ENCODE assay signal across 17 cellular contexts in genomic region chr7:141573511-141573910, GRCh38. TPM values are rescaled to one million over a fixed set of nuclear protein-coding genes. Genes with fewer than 3 reads are reported as not detected.
A peak's percentile ranks its signal among the peaks of the same experiment; 100 is the strongest.
DNase-seq lines count a peak whose midpoint lies in the region; ATAC-seq and TF ChIP-seq lines count a peak whose summit lies in the region.
"Had no signal": no experiment of that assay in that cellular context is flagged by ENCODE, and none has a peak within 500 bp of the region (broad histone marks: within the 10 kb centered on the region; RNA-seq: fewer than 3 reads in every experiment).

No MANE protein-coding gene starts in this region.

- no peak for TF ChIP-seq CTCF in heart left ventricle (IDR thresholded peaks at IDR 0.05)
- no peak for TF ChIP-seq CTCF in gastrocnemius medialis (IDR thresholded peaks at IDR 0.05 in 4 of 5, conservative IDR thresholded peaks at IDR 0.05 in 1 of 5)

- in situ Hi-C loops in gastrocnemius medialis (cut with MboI; ENCODE audit: low sequenced_read_pairs in 4 of 4), result no loop called here

- 57 to 77% (median 69%) methylated on average over 6 of the region's 6 CpGs for whole genome bisulfite sequencing in heart left ventricle, 4 donors

- no peak overlapping the region for H3K4me3 ChIP-seq in heart left ventricle
- H3K4me3 ChIP-seq in gastrocnemius medialis, result no peak overlapping the region
- H3K4me3 ChIP-seq: A549, BLaER1, GM23338 had no signal

- H3K9me3 ChIP-seq in heart left ventricle (peaks cover 0 to 21% (median 2%) of the 10 kb centered on the region in 12 donors), gastrocnemius medialis (no peaks in the 10 kb centered on the region)

- H3K4me1 ChIP-seq in heart left ventricle, result peaks cover 0 to 18% (median 0%) of the 10 kb centered on the region in 12 donors
- H3K4me1 ChIP-seq in gastrocnemius medialis, result peaks cover 24 to 25% of the 10 kb centered on the region in 2 donors
- H3K4me1 ChIP-seq: A549, BLaER1 had no signal

- H3K36me3 ChIP-seq in heart left ventricle (peaks cover 0 to 20% (median 4%) of the 10 kb centered on the region in 9 donors), gastrocnemius medialis (no peaks in the 10 kb centered on the region)

- peak overlapping the region in 1 of 12 donors; percentile 28 for H3K27ac ChIP-seq in heart left ventricle
- H3K27ac ChIP-seq in gastrocnemius medialis, result peak overlapping the region; percentile 28 to 70 (median 59)
- H3K27ac ChIP-seq: 22Rv1, A549, BLaER1 had no signal

- intact Hi-C loops in Right ventricle myocardium inferior (cut with DNase I) (no loop called here), cardiac septum (cut with DNase I) (no loop called here), heart left ventricle (cut with DNase I) (no loop called here), left ventricle myocardium superior (cut with micrococcal nuclease) (no loop called here), gastrocnemius medialis (cut with DNase I; ENCODE audit: low total_unique reads) (no loop called here)

- H3K27me3 ChIP-seq in heart left ventricle (no peaks in the 10 kb centered on the region), gastrocnemius medialis (no peaks in the 10 kb centered on the region)
- H3K27me3 ChIP-seq: BLaER1 had no signal

- peak; percentile 59 for ATAC-seq in Right ventricle myocardium inferior
- peak; percentile 41 to 86 (median 77) for ATAC-seq in heart left ventricle
- peak; percentile 78 for ATAC-seq in left ventricle myocardium superior
- peak; percentile 95 to 97 for ATAC-seq in gastrocnemius medialis
- ATAC-seq in GM19035 (IDR thresholded peaks at IDR 0.05; ENCODE audit: unreplicated experiment), result no peak
- ATAC-seq: A549, GM23338 had no signal

- no peak for DNase-seq in Right ventricle myocardium inferior (ENCODE audit: missing footprints)
- no peak for DNase-seq in cardiac septum (ENCODE audit: low spot score)
- DNase-seq in heart left ventricle, result no peak
- DNase-seq in left ventricle myocardium superior, result no peak
- peak in 1 of 2 donors; percentile 21 for DNase-seq in gastrocnemius medialis
- DNase-seq in NCI-H2029 (lab: John Stamatoyannopoulos, UW), result no peak
- no peak for DNase-seq in DMS 273 treated with DMSO at 0.1 percent for 48 hours (lab: John Stamatoyannopoulos, UW)
- DNase-seq: CD4-positive, alpha-beta memory T cell; DMS79 treated with DMSO at 0.1 percent for 48 hours; GF-D8; HCEC 1CT; IMR-90 had no signal

- TF ChIP-seq POLR2A in heart left ventricle (IDR thresholded peaks at IDR 0.05), result no peak
- TF ChIP-seq POLR2A in gastrocnemius medialis (IDR thresholded peaks at IDR 0.05), result no peak

RNA-seq across cellular contexts. Expression of gene AGK, which starts 22.3 kb away (rescaled TPM):
- total RNA-seq in Right ventricle myocardium inferior (28.4 TPM), cardiac septum (32.7 TPM), heart left ventricle (10 to 100 TPM; 30.6 to 49.8 (median 41.3) TPM), left ventricle myocardium superior (37.7 TPM), gastrocnemius medialis (10 to 100 TPM in 2 of 4 donors, 1 to 10 TPM in 2; 6.5 to 17.1 (median 11.5) TPM)
- polyA plus RNA-seq in heart left ventricle, result 10 to 100 TPM; 21.4 to 28.2 TPM
